ENCODE assay signal across 9 cellular contexts in the genomic region with DNA sequence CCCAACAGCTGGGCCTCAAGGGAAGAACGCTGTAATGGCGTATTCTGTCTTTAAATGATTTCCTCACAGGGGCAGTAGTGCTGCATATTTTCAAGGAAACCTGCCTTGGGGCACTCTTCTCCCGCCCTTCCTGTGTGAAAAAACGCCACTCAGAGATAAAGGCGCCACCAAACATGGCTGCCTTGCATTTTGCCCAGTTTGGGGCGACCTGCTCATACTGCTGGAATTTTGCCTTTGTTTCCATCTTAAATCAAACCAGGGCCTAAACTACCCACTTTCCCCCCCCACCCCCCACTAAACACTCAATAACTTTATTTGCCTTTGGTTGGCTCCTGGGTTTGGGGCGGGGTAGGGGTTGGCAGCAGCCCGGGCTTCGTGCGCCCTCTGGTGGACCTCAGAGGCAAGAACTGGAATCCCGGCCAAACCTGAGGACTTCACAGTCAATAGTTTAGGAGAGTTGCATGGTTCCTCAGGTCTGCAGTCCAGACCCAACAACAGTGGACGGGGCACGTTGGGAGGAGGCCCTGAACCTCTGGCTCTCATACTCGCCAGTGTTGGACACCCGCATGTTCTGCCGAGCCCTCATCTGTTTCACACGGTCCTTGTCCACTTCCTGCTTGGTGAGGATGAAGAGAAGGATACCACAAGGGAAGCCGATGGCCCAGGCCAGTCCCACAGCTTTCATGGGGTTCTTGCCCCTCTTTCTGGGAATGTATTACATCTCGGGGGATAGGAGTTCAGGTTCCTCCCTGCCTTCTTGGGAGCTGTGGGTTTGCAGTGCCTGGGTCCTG.
DNase-seq lines count a peak whose midpoint lies in the region; ATAC-seq and TF ChIP-seq lines count a peak whose summit lies in the region.
"Had no signal": no experiment of that assay in that cellular context is flagged by ENCODE, and none has a peak within 500 bp of the region (broad histone marks: within the 10 kb centered on the region; RNA-seq: fewer than 3 reads in every experiment).

No MANE protein-coding gene starts in this region.

- no peaks in the 10 kb centered on the region for H3K9me3 Mint-ChIP-seq in WTC11
- H3K9me3 Mint-ChIP-seq in nephron progenitor cell = peaks cover 66% of the 10 kb centered on the region
- H3K9me3 Mint-ChIP-seq: dendritic cell treated with granulocyte-macrophage colony-stimulating factor and Interleukin-4, amounts not matched to agents 40 ng/mL and 50 ng/mL, for 4 days had no signal

- no peaks in the 10 kb centered on the region for H3K27me3 ChIP-seq in HUES48 (ENCODE audit: control insufficient read depth, insufficient read depth, low read length)
- H3K27me3 ChIP-seq in foreskin keratinocyte = no peaks in the 10 kb centered on the region

- H3K4me1 Mint-ChIP-seq in WTC11 = no peaks in the 10 kb centered on the region
- H3K4me1 Mint-ChIP-seq in nephron progenitor cell = no peaks in the 10 kb centered on the region

- peaks cover 72% of the 10 kb centered on the region for H3K36me3 ChIP-seq in HUES48 (ENCODE audit: control insufficient read depth, insufficient read depth, low read length)

- H3K9ac ChIP-seq in HUES48 (ENCODE audit: low read depth, low read length) = no peak overlapping the region

- POLR2A ChIA-PET in WTC11 (lab: Charles Lee) = no interaction called here

- H3K27me3 Mint-ChIP-seq in WTC11 (ENCODE audit: low read depth) (no peaks in the 10 kb centered on the region; the same call in 1 of the 2 replicates), nephron progenitor cell (ENCODE audit: low read depth, poor library complexity) (peaks cover 4% of the 10 kb centered on the region)
- H3K27me3 Mint-ChIP-seq: dendritic cell treated with granulocyte-macrophage colony-stimulating factor and Interleukin-4, amounts not matched to agents 40 ng/mL and 50 ng/mL, for 4 days had no signal

- peaks cover 29% of the 10 kb centered on the region for H3K36me3 Mint-ChIP-seq in WTC11
- peaks cover 98% of the 10 kb centered on the region for H3K36me3 Mint-ChIP-seq in nephron progenitor cell (ENCODE audit: low read depth)

- ATAC-seq in GM18508 (IDR thresholded peaks at IDR 0.05; ENCODE audit: insufficient read depth, unreplicated experiment) (peak; percentile 55), WTC11 (peak; percentile 95), foreskin keratinocyte (no peak)

- H3K4me1 ChIP-seq in HUES48 (ENCODE audit: control insufficient read depth, insufficient read depth, low read length) (no peaks in the 10 kb centered on the region), foreskin keratinocyte (no peaks in the 10 kb centered on the region)

- no peak overlapping the region for H3K4me3 ChIP-seq in HUES48 (ENCODE audit: low read depth, low read length)

- H3K9me3 ChIP-seq in HUES48 (ENCODE audit: control insufficient read depth, insufficient read depth, low read length) = no peaks in the 10 kb centered on the region

- H3K27ac Mint-ChIP-seq in WTC11 = no peak overlapping the region
- H3K27ac Mint-ChIP-seq in nephron progenitor cell = no peak overlapping the region
- H3K27ac Mint-ChIP-seq: dendritic cell treated with granulocyte-macrophage colony-stimulating factor and Interleukin-4, amounts not matched to agents 40 ng/mL and 50 ng/mL, for 4 days had no signal

- CTCF ChIA-PET in WTC11 (lab: Charles Lee) = no interaction called here

- TF ChIP-seq CTCF in WTC11 (IDR thresholded peaks at IDR 0.05) (no peak), foreskin keratinocyte (conservative IDR thresholded peaks at IDR 0.05) (peak; percentile 18), nephron progenitor cell (IDR thresholded peaks at IDR 0.05) (no peak)

- peak; percentile 40 for DNase-seq in AG08395 (ENCODE audit: low spot score)
- peak; percentile 28 for DNase-seq in WTC11 (ENCODE audit: low spot score)
- DNase-seq in foreskin keratinocyte = no peak
- DNase-seq in stimulated activated CD4-positive, alpha-beta T cell treated with anti-CD3 and anti-CD28 coated beads, Interleukin-15, amount 100 ng/mL, for 48 hours (ENCODE audit: low read depth in 2 of 2) = peak; percentile 18 to 61
- no peak for DNase-seq in NCI-H524 (lab: John Stamatoyannopoulos, UW)
- DNase-seq in nephron progenitor cell = no peak

- H3K27ac ChIP-seq in HUES48 (ENCODE audit: low read depth, low read length) = peak overlapping the region; percentile 38
- H3K27ac ChIP-seq in foreskin keratinocyte = no peak overlapping the region

- H3K4me3 Mint-ChIP-seq in WTC11 (no peak overlapping the region), nephron progenitor cell (no peak overlapping the region)
- H3K4me3 Mint-ChIP-seq: dendritic cell treated with granulocyte-macrophage colony-stimulating factor and Interleukin-4, amounts not matched to agents 40 ng/mL and 50 ng/mL, for 4 days had no signal

TF ChIP-seq in WTC11, 78 proteins besides CTCF, POLR2A, EP300 and RAD21:
- TF ChIP-seq ZNF423 (CRISPR knock-in tag; IDR thresholded peaks at IDR 0.05) (no peak), ZNF671 (CRISPR knock-in tag; IDR thresholded peaks at IDR 0.05) (no peak)
- TF ChIP-seq, protein P1, sequence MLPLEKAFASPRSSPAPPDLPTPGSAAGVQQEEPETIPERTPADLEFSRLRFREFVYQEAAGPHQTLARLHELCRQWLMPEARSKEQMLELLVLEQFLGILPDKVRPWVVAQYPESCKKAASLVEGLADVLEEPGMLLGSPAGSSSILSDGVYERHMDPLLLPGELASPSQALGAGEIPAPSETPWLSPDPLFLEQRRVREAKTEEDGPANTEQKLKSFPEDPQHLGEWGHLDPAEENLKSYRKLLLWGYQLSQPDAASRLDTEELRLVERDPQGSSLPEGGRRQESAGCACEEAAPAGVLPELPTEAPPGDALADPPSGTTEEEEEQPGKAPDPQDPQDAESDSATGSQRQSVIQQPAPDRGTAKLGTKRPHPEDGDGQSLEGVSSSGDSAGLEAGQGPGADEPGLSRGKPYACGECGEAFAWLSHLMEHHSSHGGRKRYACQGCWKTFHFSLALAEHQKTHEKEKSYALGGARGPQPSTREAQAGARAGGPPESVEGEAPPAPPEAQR (CRISPR knock-in tag; IDR thresholded peaks at IDR 0.05) = no peak
TF ChIP-seq in WTC11: peak in this region for 0.

Comparison
In these comparisons a context has a peak if more than half of its experiments do, and no peak if none do; other contexts are left out.
1. DNase-seq: peak in AG08395 (single experiment), WTC11 (single experiment) and stimulated activated CD4-positive, alpha-beta T cell treated with anti-CD3 and anti-CD28 coated beads, Interleukin-15, amount 100 ng/mL, for 48 hours (2 of 2); none in foreskin keratinocyte (0 of 2), NCI-H524 (0 of 2) and nephron progenitor cell (single experiment).